In the genomic region with DNA sequence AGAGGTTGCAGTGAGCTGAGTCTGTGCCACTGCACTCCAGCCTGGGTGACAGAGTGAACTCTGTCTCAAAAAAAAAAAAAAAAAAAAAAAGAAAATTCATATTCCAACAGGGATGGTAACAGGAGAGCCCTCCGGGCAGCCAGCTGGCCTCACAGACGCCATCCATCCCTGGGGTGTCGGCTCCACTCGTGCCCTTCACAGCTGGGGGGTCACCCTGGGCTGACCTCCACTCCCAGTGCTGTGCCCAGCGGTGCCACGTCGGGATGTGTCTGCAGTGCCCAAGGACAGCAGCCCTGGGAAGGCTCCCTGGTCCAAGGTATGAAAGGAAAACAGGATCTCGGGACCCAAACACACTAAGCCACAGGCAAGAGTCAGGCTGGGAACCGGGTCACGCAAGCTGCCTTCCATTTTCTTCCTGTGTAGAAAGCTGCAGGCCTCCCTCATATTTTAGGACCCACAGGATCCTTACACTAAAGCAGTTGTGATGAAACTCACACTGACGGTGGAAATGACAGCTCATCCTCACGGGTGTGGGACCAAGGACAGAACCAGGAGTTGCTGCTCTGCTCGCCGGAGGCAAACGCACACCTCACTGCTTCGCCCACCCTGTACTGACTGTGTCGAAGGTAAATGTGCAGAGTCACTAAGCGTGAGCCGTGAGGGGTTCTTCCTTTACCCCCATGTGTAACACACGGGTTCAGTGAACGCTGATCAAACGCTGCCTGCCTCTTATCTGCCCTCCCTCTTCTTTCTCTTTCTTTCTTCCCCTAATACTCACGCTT, we compare ENCODE assay signal across 9 cellular contexts. TPM values are rescaled to one million over a fixed set of nuclear protein-coding genes. Genes with fewer than 3 reads are reported as not detected.
DNase-seq lines count a peak whose midpoint lies in the region; ATAC-seq, FAIRE-seq and TF ChIP-seq lines count a peak whose summit lies in the region.
"Had no signal": no experiment of that assay in that cellular context is flagged by ENCODE, and none has a peak within 500 bp of the region (broad histone marks: within the 10 kb centered on the region; RNA-seq: fewer than 3 reads in every experiment).

No MANE protein-coding gene starts in this region.

- no peak for FAIRE-seq in RCC 7860 (lab: Jason Lieb, UNC)

- peak; percentile 13 for TF ChIP-seq POLR2A in erythroblast (IDR thresholded peaks at IDR 0.05; ENCODE audit: low read length)

- intact Hi-C loops in lower lobe of right lung (cut with DNase I), result no loop called here

- peaks cover 78% of the 10 kb centered on the region for H3K4me1 Mint-ChIP-seq in activated CD4-positive, alpha-beta T cell treated with anti-CD3 and anti-CD28 coated beads, Interleukin-2, amount 10 ng/mL, durations not matched to agents 7 days and 5 days
- peaks cover 55% of the 10 kb centered on the region for H3K4me1 Mint-ChIP-seq in WTC11

- H3K36me3 ChIP-seq in lower lobe of right lung, result no peaks in the 10 kb centered on the region

- CTCF ChIA-PET in activated CD4-positive, alpha-beta T cell treated with anti-CD3 and anti-CD28 coated beads, Interleukin-2, amount 10 ng/mL, durations not matched to agents 7 days and 5 days (lab: Charles Lee), result no interaction called here
- CTCF ChIA-PET in WTC11 (lab: Charles Lee), result interaction anchor here (0.6 to 3.3 kb wide), 4 partner anchors 33 to 69 kb away, joined by 3 to 10 read pairs (median 4); no protein-coding TSS in a partner anchor

- no peaks in the 10 kb centered on the region for H3K9me3 Mint-ChIP-seq in activated CD4-positive, alpha-beta T cell treated with anti-CD3 and anti-CD28 coated beads, Interleukin-2, amount 10 ng/mL, durations not matched to agents 7 days and 5 days
- H3K9me3 Mint-ChIP-seq in WTC11, result no peaks in the 10 kb centered on the region

- H3K4me3 ChIP-seq in lower lobe of right lung, result no peak overlapping the region

- no peak for ATAC-seq in WTC11
- ATAC-seq in lower lobe of right lung, result no peak

- peak; percentile 30 for DNase-seq in activated CD4-positive, alpha-beta T cell treated with anti-CD3 and anti-CD28 coated beads, Interleukin-2, amount 10 ng/mL, durations not matched to agents 7 days and 5 days
- no peak for DNase-seq in activated CD4-positive, alpha-beta T cell treated with anti-CD3 and anti-CD28 coated beads for 1 hour
- DNase-seq in WTC11 (ENCODE audit: low spot score), result no peak
- peak; percentile 60 to 79 for DNase-seq in erythroblast (lab: John Stamatoyannopoulos, UW)
- DNase-seq in stimulated activated CD8-positive, alpha-beta memory T cell treated with anti-CD3 and anti-CD28 coated beads, Interleukin-15, amount 100 ng/mL, for 4 hours (ENCODE audit: low read depth in 2 of 2), result peak; percentile 23 to 38
- DNase-seq in SHP77 treated with DMSO at 0.1 percent for 48 hours (lab: John Stamatoyannopoulos, UW), result no peak
- DNase-seq in lower lobe of right lung, result no peak
- no peak for DNase-seq in RCC 7860 (ENCODE audit: low spot score)
- DNase-seq: KBM-7 had no signal

- TF ChIP-seq CTCF in WTC11 (IDR thresholded peaks at IDR 0.05), result no peak
- TF ChIP-seq CTCF in lower lobe of right lung (IDR thresholded peaks at IDR 0.05), result no peak

- H3K27ac Mint-ChIP-seq in activated CD4-positive, alpha-beta T cell treated with anti-CD3 and anti-CD28 coated beads, Interleukin-2, amount 10 ng/mL, durations not matched to agents 7 days and 5 days, result peak overlapping the region; percentile 98
- H3K27ac Mint-ChIP-seq in WTC11, result peak overlapping the region; percentile 93

- no peaks in the 10 kb centered on the region for H3K27me3 Mint-ChIP-seq in activated CD4-positive, alpha-beta T cell treated with anti-CD3 and anti-CD28 coated beads, Interleukin-2, amount 10 ng/mL, durations not matched to agents 7 days and 5 days
- no peaks in the 10 kb centered on the region for H3K27me3 Mint-ChIP-seq in WTC11 (ENCODE audit: low read depth)

- peak overlapping the region; percentile 79 for H3K4me3 Mint-ChIP-seq in activated CD4-positive, alpha-beta T cell treated with anti-CD3 and anti-CD28 coated beads, Interleukin-2, amount 10 ng/mL, durations not matched to agents 7 days and 5 days
- H3K4me3 Mint-ChIP-seq in WTC11, result peak overlapping the region; percentile 2; the same call in 1 of the 2 replicates

- no peaks in the 10 kb centered on the region for H3K9me3 ChIP-seq in lower lobe of right lung

- peaks cover 63% of the 10 kb centered on the region for H3K36me3 Mint-ChIP-seq in activated CD4-positive, alpha-beta T cell treated with anti-CD3 and anti-CD28 coated beads, Interleukin-2, amount 10 ng/mL, durations not matched to agents 7 days and 5 days (ENCODE audit: low read depth)
- H3K36me3 Mint-ChIP-seq in WTC11, result no peaks in the 10 kb centered on the region

- POLR2A ChIA-PET in activated CD4-positive, alpha-beta T cell treated with anti-CD3 and anti-CD28 coated beads, Interleukin-2, amount 10 ng/mL, durations not matched to agents 7 days and 5 days (lab: Charles Lee), result no interaction called here
- POLR2A ChIA-PET in WTC11 (lab: Charles Lee), result interaction anchor here (0.7 to 1.0 kb wide), 2 partner anchors 13 to 570 kb away, joined by 3 to 6 read pairs; no protein-coding TSS in a partner anchor

- H3K4me1 ChIP-seq in lower lobe of right lung, result peaks cover 84% of the 10 kb centered on the region

- H3K27me3 ChIP-seq in lower lobe of right lung (ENCODE audit: low read depth), result no peaks in the 10 kb centered on the region

- H3K27ac ChIP-seq in lower lobe of right lung, result no peak overlapping the region

TF ChIP-seq in WTC11, 78 proteins besides CTCF, POLR2A, EP300 and RAD21 (continues in another document):
- no peak for TF ChIP-seq TP53 (CRISPR knock-in tag; IDR thresholded peaks at IDR 0.05)
- TF ChIP-seq ZNF671 (CRISPR knock-in tag; IDR thresholded peaks at IDR 0.05), result no peak
- no peak for TF ChIP-seq ZNF121 (CRISPR knock-in tag; IDR thresholded peaks at IDR 0.05)
- no peak for TF ChIP-seq CBFB (CRISPR knock-in tag; IDR thresholded peaks at IDR 0.05; ENCODE audit: low read depth)
- no peak for TF ChIP-seq ETV6 (CRISPR knock-in tag; IDR thresholded peaks at IDR 0.05)
- TF ChIP-seq, protein P1, sequence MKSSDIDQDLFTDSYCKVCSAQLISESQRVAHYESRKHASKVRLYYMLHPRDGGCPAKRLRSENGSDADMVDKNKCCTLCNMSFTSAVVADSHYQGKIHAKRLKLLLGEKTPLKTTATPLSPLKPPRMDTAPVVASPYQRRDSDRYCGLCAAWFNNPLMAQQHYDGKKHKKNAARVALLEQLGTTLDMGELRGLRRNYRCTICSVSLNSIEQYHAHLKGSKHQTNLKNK (CRISPR knock-in tag; IDR thresholded peaks at IDR 0.05), result no peak
- TF ChIP-seq, protein P2, sequence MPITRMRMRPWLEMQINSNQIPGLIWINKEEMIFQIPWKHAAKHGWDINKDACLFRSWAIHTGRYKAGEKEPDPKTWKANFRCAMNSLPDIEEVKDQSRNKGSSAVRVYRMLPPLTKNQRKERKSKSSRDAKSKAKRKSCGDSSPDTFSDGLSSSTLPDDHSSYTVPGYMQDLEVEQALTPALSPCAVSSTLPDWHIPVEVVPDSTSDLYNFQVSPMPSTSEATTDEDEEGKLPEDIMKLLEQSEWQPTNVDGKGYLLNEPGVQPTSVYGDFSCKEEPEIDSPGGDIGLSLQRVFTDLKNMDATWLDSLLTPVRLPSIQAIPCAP (CRISPR knock-in tag; IDR thresholded peaks at IDR 0.05), result no peak
- no peak for TF ChIP-seq JUN (CRISPR knock-in tag; IDR thresholded peaks at IDR 0.05)
- no peak for TF ChIP-seq CREM (CRISPR knock-in tag; IDR thresholded peaks at IDR 0.05)
- TF ChIP-seq FOXJ3 (CRISPR knock-in tag; IDR thresholded peaks at IDR 0.05; ENCODE audit: borderline replicate concordance), result no peak
- TF ChIP-seq, protein P3, sequence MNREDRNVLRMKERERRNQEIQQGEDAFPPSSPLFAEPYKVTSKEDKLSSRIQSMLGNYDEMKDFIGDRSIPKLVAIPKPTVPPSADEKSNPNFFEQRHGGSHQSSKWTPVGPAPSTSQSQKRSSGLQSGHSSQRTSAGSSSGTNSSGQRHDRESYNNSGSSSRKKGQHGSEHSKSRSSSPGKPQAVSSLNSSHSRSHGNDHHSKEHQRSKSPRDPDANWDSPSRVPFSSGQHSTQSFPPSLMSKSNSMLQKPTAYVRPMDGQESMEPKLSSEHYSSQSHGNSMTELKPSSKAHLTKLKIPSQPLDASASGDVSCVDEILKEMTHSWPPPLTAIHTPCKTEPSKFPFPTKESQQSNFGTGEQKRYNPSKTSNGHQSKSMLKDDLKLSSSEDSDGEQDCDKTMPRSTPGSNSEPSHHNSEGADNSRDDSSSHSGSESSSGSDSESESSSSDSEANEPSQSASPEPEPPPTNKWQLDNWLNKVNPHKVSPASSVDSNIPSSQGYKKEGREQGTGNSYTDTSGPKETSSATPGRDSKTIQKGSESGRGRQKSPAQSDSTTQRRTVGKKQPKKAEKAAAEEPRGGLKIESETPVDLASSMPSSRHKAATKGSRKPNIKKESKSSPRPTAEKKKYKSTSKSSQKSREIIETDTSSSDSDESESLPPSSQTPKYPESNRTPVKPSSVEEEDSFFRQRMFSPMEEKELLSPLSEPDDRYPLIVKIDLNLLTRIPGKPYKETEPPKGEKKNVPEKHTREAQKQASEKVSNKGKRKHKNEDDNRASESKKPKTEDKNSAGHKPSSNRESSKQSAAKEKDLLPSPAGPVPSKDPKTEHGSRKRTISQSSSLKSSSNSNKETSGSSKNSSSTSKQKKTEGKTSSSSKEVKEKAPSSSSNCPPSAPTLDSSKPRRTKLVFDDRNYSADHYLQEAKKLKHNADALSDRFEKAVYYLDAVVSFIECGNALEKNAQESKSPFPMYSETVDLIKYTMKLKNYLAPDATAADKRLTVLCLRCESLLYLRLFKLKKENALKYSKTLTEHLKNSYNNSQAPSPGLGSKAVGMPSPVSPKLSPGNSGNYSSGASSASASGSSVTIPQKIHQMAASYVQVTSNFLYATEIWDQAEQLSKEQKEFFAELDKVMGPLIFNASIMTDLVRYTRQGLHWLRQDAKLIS (CRISPR knock-in tag; IDR thresholded peaks at IDR 0.05; ENCODE audit: borderline replicate concordance), result no peak
- TF ChIP-seq, protein P4, sequence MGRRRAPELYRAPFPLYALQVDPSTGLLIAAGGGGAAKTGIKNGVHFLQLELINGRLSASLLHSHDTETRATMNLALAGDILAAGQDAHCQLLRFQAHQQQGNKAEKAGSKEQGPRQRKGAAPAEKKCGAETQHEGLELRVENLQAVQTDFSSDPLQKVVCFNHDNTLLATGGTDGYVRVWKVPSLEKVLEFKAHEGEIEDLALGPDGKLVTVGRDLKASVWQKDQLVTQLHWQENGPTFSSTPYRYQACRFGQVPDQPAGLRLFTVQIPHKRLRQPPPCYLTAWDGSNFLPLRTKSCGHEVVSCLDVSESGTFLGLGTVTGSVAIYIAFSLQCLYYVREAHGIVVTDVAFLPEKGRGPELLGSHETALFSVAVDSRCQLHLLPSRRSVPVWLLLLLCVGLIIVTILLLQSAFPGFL (CRISPR knock-in tag; IDR thresholded peaks at IDR 0.05; ENCODE audit: borderline replicate concordance), result no peak
- TF ChIP-seq JAZF1 (CRISPR knock-in tag; IDR thresholded peaks at IDR 0.05), result no peak

RNA-seq across cellular contexts. Expression of a gene that starts 5.3 kb away (rescaled TPM):
- total RNA-seq in activated CD4-positive, alpha-beta T cell treated with anti-CD3 and anti-CD28 coated beads, Interleukin-2, amount 10 ng/mL, durations not matched to agents 7 days and 5 days, result 100 to 1,000 TPM; 102 to 120 TPM
- 28.1 to 29.9 TPM (median 29.9 TPM) in 3 replicates for total RNA-seq in WTC11 (2021)
- total RNA-seq in lower lobe of right lung, result 49.5 TPM

Comparison
In these comparisons a context has a peak if more than half of its experiments do, and no peak if none do; other contexts are left out.
1. DNase-seq: peak in activated CD4-positive, alpha-beta T cell treated with anti-CD3 and anti-CD28 coated beads, Interleukin-2, amount 10 ng/mL, durations not matched to agents 7 days and 5 days (single experiment), erythroblast (2 of 2) and stimulated activated CD8-positive, alpha-beta memory T cell treated with anti-CD3 and anti-CD28 coated beads, Interleukin-15, amount 100 ng/mL, for 4 hours (2 of 2); none in activated CD4-positive, alpha-beta T cell treated with anti-CD3 and anti-CD28 coated beads for 1 hour (single experiment), WTC11 (single experiment), SHP77 treated with DMSO at 0.1 percent for 48 hours (single experiment), lower lobe of right lung (single experiment) and RCC 7860 (single experiment).